ENCODE assay signal across 19 cellular contexts in genomic region chr4:8701101-8702019, GRCh38.
A peak's percentile ranks its signal among the peaks of the same experiment; 100 is the strongest.
DNase-seq lines count a peak whose midpoint lies in the region; ATAC-seq, FAIRE-seq and TF ChIP-seq lines count a peak whose summit lies in the region.
"Had no signal": no experiment of that assay in that cellular context is flagged by ENCODE, and none has a peak within 500 bp of the region (broad histone marks: within the 10 kb centered on the region; RNA-seq: fewer than 3 reads in every experiment).

No MANE protein-coding gene starts in this region.

- POLR2A ChIA-PET in K562 (lab: Yijun Ruan, JAX), result interaction anchor here (1.3 kb wide), 1 partner anchor 146 kb away, joined by 5 read pairs; no protein-coding TSS in a partner anchor

- H3K4me3 ChIP-seq in H7 (ENCODE audit: insufficient read depth, low read depth, low read length), result no peak overlapping the region
- no peak overlapping the region for H3K4me3 ChIP-seq in K562
- no peak overlapping the region for H3K4me3 ChIP-seq in transverse colon
- H3K4me3 ChIP-seq: SJCRH30 had no signal

- BruUV-seq in K562 (replicated peaks; lab: Mats Ljungman, UMichigan), result no TSS peak

- CTCF ChIA-PET in K562 (lab: Yijun Ruan, JAX; ENCODE audit: low intra/inter-chr PET ratio), result no interaction called here

- DNase-seq in H7, result peak; percentile 39
- no peak for DNase-seq in K562 (ENCODE audit: extremely low read depth in 1 of 4, low spot score in 3 of 4)
- peak; percentile 86 for DNase-seq in mesenteric fat pad (ENCODE audit: low spot score)
- peak; percentile 3 for DNase-seq in transverse colon
- no peak for DNase-seq in NCI-H2196 treated with DMSO at 0.1 percent for 48 hours (lab: John Stamatoyannopoulos, UW; ENCODE audit: unreplicated experiment)
- DNase-seq in MV-4-11 (lab: John Stamatoyannopoulos, UW), result no peak
- DNase-seq: COR-L47, EL, IMR-90, Kasumi-1, NCI-H1930, NCI-H2171, NCI-H446 treated with DMSO at 0.1 percent for 48 hours, NCI-H774, PC-3, SJCRH30 had no signal

- H3K9me1 ChIP-seq in K562 (ENCODE audit: control insufficient read depth, insufficient read depth, low read length), result no peaks in the 10 kb centered on the region

- no peaks in the 10 kb centered on the region for H3K9me3 ChIP-seq in K562 (replicated peaks; ENCODE audit: control insufficient read depth, insufficient read depth, low read depth, low read length)
- H3K9me3 ChIP-seq in transverse colon, result no peaks in the 10 kb centered on the region
- H3K9me3 ChIP-seq: SJCRH30 had no signal

- no peak for FAIRE-seq in K562 (lab: Jason Lieb, UNC)
- FAIRE-seq: H54 had no signal

- no peak overlapping the region for H3K9ac ChIP-seq in K562 (ENCODE audit: insufficient read depth in 1 of 2, low read depth in 2 of 2, low read length in 2 of 2)

- intact Hi-C loops in K562 (cut with micrococcal nuclease) (no loop called here), transverse colon (cut with DNase I; ENCODE audit: low total_unique reads) (no loop called here)

- in situ Hi-C loops in K562 (cut with MboI) (no loop called here), transverse colon (cut with MboI; ENCODE audit: low pct_ligation_motif_present in 1 of 4, low pct_unique_long_range_greater_than_20kb in 1 of 4, low sequenced_read_pairs in 3 of 4) (no loop called here)

- no peak for TF ChIP-seq RAD21 in K562 (CRISPR knock-in tag; conservative IDR thresholded peaks at IDR 0.05 in 1 of 2, IDR thresholded peaks at IDR 0.05 in 1 of 2)

- H4K20me1 ChIP-seq in K562 (replicated peaks; ENCODE audit: control insufficient read depth, insufficient read depth, low read length), result no peaks in the 10 kb centered on the region; the same call in 1 of the 2 replicates

- TF ChIP-seq POLR2A in K562 (conservative IDR thresholded peaks at IDR 0.05) (no peak), transverse colon (IDR thresholded peaks at IDR 0.05) (no peak)

- no peak for TF ChIP-seq EP300 in K562 (IDR thresholded peaks at IDR 0.05; ENCODE audit: low read length)
- TF ChIP-seq EP300 in transverse colon (IDR thresholded peaks at IDR 0.05; ENCODE audit: low read depth), result no peak

- no peaks in the 10 kb centered on the region for H3K79me2 ChIP-seq in K562 (ENCODE audit: control insufficient read depth, insufficient read depth, low read length)

- H3K27ac ChIP-seq in K562 (ENCODE audit: extremely low read depth, low read depth, low read length) (no peak overlapping the region), transverse colon (no peak overlapping the region)
- H3K27ac ChIP-seq: RWPE1, SJCRH30 had no signal

- ATAC-seq in K562 (no peak; the same call in 2 of the 3 replicates), GM18873 (IDR thresholded peaks at IDR 0.05; ENCODE audit: low FRiP score, unreplicated experiment) (no peak)
- ATAC-seq: PC-3 had no signal

- TF ChIP-seq CTCF in K562 (IDR thresholded peaks at IDR 0.05 in 2 of 3, conservative IDR thresholded peaks at IDR 0.05 in 1 of 3; ENCODE audit: insufficient read depth in 2 of 3, low read depth in 1 of 3, low read length in 3 of 3), result no peak
- no peak for TF ChIP-seq CTCF in transverse colon (IDR thresholded peaks at IDR 0.05)

- H3K4me1 ChIP-seq in K562 (replicated peaks in 1 of 2; ENCODE audit: control insufficient read depth in 2 of 2, insufficient read depth in 2 of 2, low read length in 2 of 2) (peaks cover 0 to 3% of the 10 kb centered on the region in 2 experiments; a peak in 1 of 5 replicates), transverse colon (no peaks in the 10 kb centered on the region)
- H3K4me1 ChIP-seq: SJCRH30 had no signal

- H3K4me2 ChIP-seq in K562 (ENCODE audit: insufficient read depth, low read length), result no peak overlapping the region

- WGBS in K562 (ENCODE audit: insufficient coverage, low coverage, missing lambda C conversion rate), result 0% methylated on average over 17 of the region's 23 CpGs
- 23 to 69% methylated on average over 3 to 20 of the region's 23 CpGs for WGBS in transverse colon (ENCODE audit: low coverage in 1 of 2), 2 donors

- H3K27me3 ChIP-seq in H7 (ENCODE audit: control insufficient read depth, insufficient read depth, low read length) (no peaks in the 10 kb centered on the region), K562 (ENCODE audit: control insufficient read depth in 2 of 2, insufficient read depth in 2 of 2, low read length in 2 of 2) (peaks cover 9 to 65% of the 10 kb centered on the region in 2 experiments; a peak in 3 of 5 replicates), transverse colon (no peaks in the 10 kb centered on the region)

- H2AFZ ChIP-seq in K562 (ENCODE audit: low read depth, low read length), result no peak overlapping the region

- H3K36me3 ChIP-seq in H7 (replicated peaks; ENCODE audit: control insufficient read depth, insufficient read depth, low read length), result no peaks in the 10 kb centered on the region
- no peaks in the 10 kb centered on the region for H3K36me3 ChIP-seq in K562 (ENCODE audit: control insufficient read depth, insufficient read depth, low read length)
- H3K36me3 ChIP-seq in transverse colon, result no peaks in the 10 kb centered on the region
- H3K36me3 ChIP-seq: SJCRH30 had no signal

TF ChIP-seq in K562, 482 proteins besides CTCF, POLR2A, EP300 and RAD21:
- TF ChIP-seq SOX6 (IDR thresholded peaks at IDR 0.05) (no peak), EZH2 (IDR thresholded peaks at IDR 0.05; ENCODE audit: borderline replicate concordance, low read depth, low read length) (no peak), NR2C2 (CRISPR knock-in tag; IDR thresholded peaks at IDR 0.05) (peak; percentile 95), NR2C2 (tag; IDR thresholded peaks at IDR 0.05) (peak; percentile 95), NR2C1 (IDR thresholded peaks at IDR 0.05) (peak; percentile 95), NR2C1 (tag; IDR thresholded peaks at IDR 0.05) (peak; percentile 97)

Comparison
In these comparisons a context has a peak if more than half of its experiments do, and no peak if none do; other contexts are left out.
1. DNase-seq: peak in H7 (single experiment), mesenteric fat pad (single experiment) and transverse colon (single experiment); none in K562 (0 of 4), NCI-H2196 treated with DMSO at 0.1 percent for 48 hours (single experiment) and MV-4-11 (single experiment).